1 cellular context compared by ENCODE assay signal in the genomic region with DNA sequence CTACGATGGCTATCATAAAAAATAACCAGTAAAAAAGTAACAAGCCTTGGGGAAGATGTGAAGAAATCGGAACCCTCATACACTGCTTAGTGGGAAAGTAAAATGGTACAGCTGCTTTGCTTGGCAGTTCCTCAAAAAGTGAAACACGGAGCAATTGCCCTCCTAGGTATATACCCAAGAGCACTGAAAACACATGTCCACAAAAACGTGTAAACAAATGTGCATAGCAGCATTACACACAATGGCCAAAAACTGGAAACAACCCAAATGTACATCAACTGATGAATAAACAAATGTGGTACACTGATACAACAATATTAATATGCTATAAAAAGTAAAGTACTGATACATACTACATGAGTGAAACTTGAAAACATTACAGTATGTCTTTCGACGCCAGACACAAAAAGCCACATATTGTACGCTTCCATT.
TF ChIP-seq lines count a peak whose summit lies in the region.

No MANE protein-coding gene starts in this region.

TF ChIP-seq in GM12878, 131 proteins besides CTCF, POLR2A, EP300 and RAD21:
- no peak for TF ChIP-seq FOS (IDR thresholded peaks at IDR 0.05; ENCODE audit: borderline replicate concordance, extremely low read depth, insufficient read length)
- no peak for TF ChIP-seq MTA3 (IDR thresholded peaks at IDR 0.05; ENCODE audit: borderline replicate concordance, low read length)
- TF ChIP-seq RB1 (IDR thresholded peaks at IDR 0.05; ENCODE audit: borderline replicate concordance) = no peak
- TF ChIP-seq TARDBP (IDR thresholded peaks at IDR 0.05; ENCODE audit: borderline replicate concordance) = no peak
- no peak for TF ChIP-seq CREB1 (IDR thresholded peaks at IDR 0.05; ENCODE audit: low read depth)
- TF ChIP-seq NR2C1 (IDR thresholded peaks at IDR 0.05) = no peak
- TF ChIP-seq NFIC (IDR thresholded peaks at IDR 0.05; ENCODE audit: low read depth, low read length) = no peak
- TF ChIP-seq E2F8 (IDR thresholded peaks at IDR 0.05; ENCODE audit: low read depth, partially characterized antibody) = no peak
- TF ChIP-seq SMARCA5 (IDR thresholded peaks at IDR 0.05) = no peak
- TF ChIP-seq CUX1 (IDR thresholded peaks at IDR 0.05; ENCODE audit: insufficient replicate concordance, low read depth, low read length) = no peak
- no peak for TF ChIP-seq CHD4 (IDR thresholded peaks at IDR 0.05)
- no peak for TF ChIP-seq ZNF274 (IDR thresholded peaks at IDR 0.05; ENCODE audit: insufficient read depth, insufficient read length)
- no peak for TF ChIP-seq FOXM1 (IDR thresholded peaks at IDR 0.05; ENCODE audit: low read depth, low read length)
- TF ChIP-seq, protein P1, sequence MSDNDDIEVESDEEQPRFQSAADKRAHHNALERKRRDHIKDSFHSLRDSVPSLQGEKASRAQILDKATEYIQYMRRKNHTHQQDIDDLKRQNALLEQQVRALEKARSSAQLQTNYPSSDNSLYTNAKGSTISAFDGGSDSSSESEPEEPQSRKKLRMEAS (IDR thresholded peaks at IDR 0.05; ENCODE audit: low read depth, low read length) = no peak
- no peak for TF ChIP-seq POLR2AphosphoS2 (IDR thresholded peaks at IDR 0.05; ENCODE audit: low read depth, low read length)
- TF ChIP-seq ZNF24 (IDR thresholded peaks at IDR 0.05) = no peak
- no peak for TF ChIP-seq KDM1A (IDR thresholded peaks at IDR 0.05; ENCODE audit: borderline replicate concordance)
